ENCODE assay signal across 15 cellular contexts in genomic region chr10:79433324-79434222, GRCh38. TPM values are rescaled to one million over a fixed set of nuclear protein-coding genes. Genes with fewer than 3 reads are reported as not detected.
A peak's percentile ranks its signal among the peaks of the same experiment; 100 is the strongest.
DNase-seq lines count a peak whose midpoint lies in the region; ATAC-seq and TF ChIP-seq lines count a peak whose summit lies in the region.
"Had no signal": no experiment of that assay in that cellular context is flagged by ENCODE, and none has a peak within 500 bp of the region (broad histone marks: within the 10 kb centered on the region; RNA-seq: fewer than 3 reads in every experiment).

No MANE protein-coding gene starts in this region.

- H3K4me3 ChIP-seq in RWPE2 (ENCODE audit: severe bottlenecking) (no peak overlapping the region), dorsolateral prefrontal cortex (no peak overlapping the region), OCI-LY7 (ENCODE audit: low read depth, low read length, poor library complexity, severe bottlenecking) (no peak overlapping the region)
- H3K4me3 ChIP-seq in naive thymus-derived CD4-positive, alpha-beta T cell (ENCODE audit: low read length), result no peak overlapping the region

- no peaks in the 10 kb centered on the region for H3K79me2 ChIP-seq in OCI-LY7 (ENCODE audit: insufficient read depth, low read depth, low read length)

- H3K27ac Mint-ChIP-seq in mesothelial cell of epicardium, result peak overlapping the region; percentile 43
- no peak overlapping the region for H3K27ac Mint-ChIP-seq in naive thymus-derived CD4-positive, alpha-beta T cell
- H3K27ac Mint-ChIP-seq in T-helper 17 cell, result no peak overlapping the region
- H3K27ac Mint-ChIP-seq: activated naive CD8-positive, alpha-beta T cell treated with anti-CD3 and anti-CD28 coated beads, Interleukin-2, amount 10 ng/mL, durations not matched to agents 7 days and 5 days had no signal

- H3K9me3 ChIP-seq in RWPE2 (ENCODE audit: severe bottlenecking) (no peaks in the 10 kb centered on the region), OCI-LY7 (ENCODE audit: low read length) (no peaks in the 10 kb centered on the region), T-helper 17 cell (ENCODE audit: control insufficient read depth, low read length, poor library complexity, severe bottlenecking) (no peaks in the 10 kb centered on the region)
- H3K9me3 ChIP-seq in naive thymus-derived CD4-positive, alpha-beta T cell (ENCODE audit: control insufficient read depth in 2 of 3, low read length in 3 of 3), result no peaks in the 10 kb centered on the region

- H3K36me3 ChIP-seq in RWPE2 (ENCODE audit: low read depth) (no peaks in the 10 kb centered on the region), OCI-LY7 (ENCODE audit: insufficient read depth, low read length) (no peaks in the 10 kb centered on the region)
- no peaks in the 10 kb centered on the region for H3K36me3 ChIP-seq in naive thymus-derived CD4-positive, alpha-beta T cell (ENCODE audit: control insufficient read depth in 2 of 3, insufficient read depth in 3 of 3, low read length in 3 of 3)

- intact Hi-C loops in dorsolateral prefrontal cortex (cut with DNase I) (no loop called here), OCI-LY7 (cut with micrococcal nuclease; ENCODE audit: unreplicated experiment) (no loop called here)
- intact Hi-C loops in naive thymus-derived CD4-positive, alpha-beta T cell (cut with micrococcal nuclease), result no loop called here

- H3K4me1 Mint-ChIP-seq in mesothelial cell of epicardium (peaks cover 41% of the 10 kb centered on the region), T-helper 17 cell (peaks cover 9% of the 10 kb centered on the region)
- peaks cover 0 to 10% (median 0%) of the 10 kb centered on the region in 7 donors for H3K4me1 Mint-ChIP-seq in naive thymus-derived CD4-positive, alpha-beta T cell

- POLR2A ChIA-PET in naive thymus-derived CD4-positive, alpha-beta T cell (lab: Charles Lee), result no interaction called here
- POLR2A ChIA-PET in OCI-LY7 (lab: Charles Lee), result no interaction called here

- H3K27me3 ChIP-seq in RWPE2 (ENCODE audit: insufficient read depth, poor library complexity, severe bottlenecking), result no peaks in the 10 kb centered on the region
- peaks cover 0 to 5% (median 0%) of the 10 kb centered on the region in 45 donors for H3K27me3 ChIP-seq in dorsolateral prefrontal cortex
- H3K27me3 ChIP-seq in naive thymus-derived CD4-positive, alpha-beta T cell (ENCODE audit: control insufficient read depth in 2 of 2, insufficient read depth in 2 of 2, low read length in 2 of 2), result no peaks in the 10 kb centered on the region

- H4K20me1 ChIP-seq in OCI-LY7 (ENCODE audit: insufficient read depth, low read length), result no peaks in the 10 kb centered on the region

- BruUV-seq in OCI-LY7 (replicated peaks; lab: Mats Ljungman, UMichigan), result no TSS peak

- H2AFZ ChIP-seq in OCI-LY7 (ENCODE audit: low read length), result no peak overlapping the region

- peaks cover 6% of the 10 kb centered on the region for H3K36me3 Mint-ChIP-seq in mesothelial cell of epicardium
- H3K36me3 Mint-ChIP-seq in naive thymus-derived CD4-positive, alpha-beta T cell, result no peaks in the 10 kb centered on the region
- H3K36me3 Mint-ChIP-seq in T-helper 17 cell (ENCODE audit: low read depth), result no peaks in the 10 kb centered on the region
- H3K36me3 Mint-ChIP-seq: activated naive CD8-positive, alpha-beta T cell treated with anti-CD3 and anti-CD28 coated beads, Interleukin-2, amount 10 ng/mL, durations not matched to agents 7 days and 5 days had no signal

- no peak overlapping the region for H3K27ac ChIP-seq in RWPE2 (ENCODE audit: poor library complexity, severe bottlenecking)
- peak overlapping the region in 57 of 59 donors; percentile 3 to 99 (median 90) for H3K27ac ChIP-seq in dorsolateral prefrontal cortex
- H3K27ac ChIP-seq in temporal lobe (ENCODE audit: low read depth, low read length), result peak overlapping the region; percentile 54
- H3K27ac ChIP-seq in naive thymus-derived CD4-positive, alpha-beta T cell (ENCODE audit: low read depth, low read length), result no peak overlapping the region
- no peak overlapping the region for H3K27ac ChIP-seq in OCI-LY7 (ENCODE audit: low read depth, low read length, poor library complexity, severe bottlenecking)
- H3K27ac ChIP-seq: RWPE1 had no signal

- TF ChIP-seq CTCF in RWPE2 (IDR thresholded peaks at IDR 0.05; ENCODE audit: poor library complexity, severe bottlenecking) (no peak), dorsolateral prefrontal cortex (IDR thresholded peaks at IDR 0.05 in 54 of 56, conservative IDR thresholded peaks at IDR 0.05 in 2 of 56; ENCODE audit: low read depth in 1 of 56, partially characterized antibody in 56 of 56) (no peak), mesothelial cell of epicardium (IDR thresholded peaks at IDR 0.05; ENCODE audit: unreplicated experiment) (no peak), OCI-LY7 (conservative IDR thresholded peaks at IDR 0.05; ENCODE audit: low read length) (no peak)

- H3K27me3 Mint-ChIP-seq in mesothelial cell of epicardium (ENCODE audit: low read depth) (no peaks in the 10 kb centered on the region), T-helper 17 cell (peaks cover 6% of the 10 kb centered on the region)
- H3K27me3 Mint-ChIP-seq in naive thymus-derived CD4-positive, alpha-beta T cell, result peaks cover 0 to 12% (median 0%) of the 10 kb centered on the region in 5 donors

- no peak for ATAC-seq in RWPE2 (ENCODE audit: low read depth)
- no peak for ATAC-seq in naive thymus-derived CD4-positive, alpha-beta T cell
- no peak for ATAC-seq in T-helper 17 cell
- ATAC-seq: left lobe of liver had no signal

- H3K4me3 Mint-ChIP-seq in mesothelial cell of epicardium (no peak overlapping the region), T-helper 17 cell (no peak overlapping the region)
- H3K4me3 Mint-ChIP-seq in naive thymus-derived CD4-positive, alpha-beta T cell, result no peak overlapping the region
- H3K4me3 Mint-ChIP-seq: activated naive CD8-positive, alpha-beta T cell treated with anti-CD3 and anti-CD28 coated beads, Interleukin-2, amount 10 ng/mL, durations not matched to agents 7 days and 5 days had no signal

- no peaks in the 10 kb centered on the region for H3K9me3 Mint-ChIP-seq in mesothelial cell of epicardium
- H3K9me3 Mint-ChIP-seq in naive thymus-derived CD4-positive, alpha-beta T cell, result no peaks in the 10 kb centered on the region
- H3K9me3 Mint-ChIP-seq: activated naive CD8-positive, alpha-beta T cell treated with anti-CD3 and anti-CD28 coated beads, Interleukin-2, amount 10 ng/mL, durations not matched to agents 7 days and 5 days had no signal

- H3K9me2 ChIP-seq in OCI-LY7 (ENCODE audit: insufficient read depth, low read length), result no peaks in the 10 kb centered on the region

- H3K4me1 ChIP-seq in RWPE2 (ENCODE audit: insufficient read depth, poor library complexity, severe bottlenecking) (peaks cover 11% of the 10 kb centered on the region), OCI-LY7 (ENCODE audit: insufficient read depth, low read length, poor library complexity, severe bottlenecking) (no peaks in the 10 kb centered on the region)
- H3K4me1 ChIP-seq in naive thymus-derived CD4-positive, alpha-beta T cell (ENCODE audit: control insufficient read depth in 2 of 2, insufficient read depth in 2 of 2, low read length in 2 of 2), result no peaks in the 10 kb centered on the region

- DNase-seq in RWPE2 (ENCODE audit: low spot score) (peak; percentile 44), dorsolateral prefrontal cortex (peak in 3 of 10 donors; percentile 23 to 40 (median 27)), mesothelial cell of epicardium (ENCODE audit: low spot score in 2 of 2, unreplicated experiment in 2 of 2) (no peak), OCI-LY7 (ENCODE audit: low spot score) (no peak), T-helper 17 cell (no peak)
- DNase-seq in naive thymus-derived CD4-positive, alpha-beta T cell, result no peak
- DNase-seq in stimulated activated naive CD4-positive, alpha-beta T cell (lab: John Stamatoyannopoulos, UW), result no peak
- DNase-seq: activated naive CD8-positive, alpha-beta T cell treated with anti-CD3 and anti-CD28 coated beads, Interleukin-2, amount 10 ng/mL, durations not matched to agents 7 days and 5 days; effector memory CD4-positive, alpha-beta T cell; nucleus accumbens; stimulated activated CD4-positive, alpha-beta T cell treated with anti-CD3 and anti-CD28 coated beads, Interleukin-2, amount 100 ng/mL, for 48 hours; T1000 had no signal

- CTCF ChIA-PET in naive thymus-derived CD4-positive, alpha-beta T cell (lab: Charles Lee), result no interaction called here
- CTCF ChIA-PET in OCI-LY7 (lab: Charles Lee; ENCODE audit: unreplicated experiment), result no interaction called here

- no peak overlapping the region for H3K4me2 ChIP-seq in OCI-LY7 (ENCODE audit: low read length)

RNA-seq across cellular contexts. Expression of gene ZCCHC24, which starts 11.9 kb away (rescaled TPM):
- total RNA-seq in dorsolateral prefrontal cortex (100 to 1,000 TPM in 56 of 120 experiments, 10 to 100 TPM in 64; 46.7 to 245 (median 97.2) TPM), mesothelial cell of epicardium (31.8 to 34.0 TPM (median 33.2 TPM) in 3 replicates), temporal lobe (5.7 TPM), OCI-LY7 (2022) (2.2 and 3.7 TPM in 2 replicates), T-helper 17 cell (1 to 10 TPM; 1.1 to 1.3 TPM)
- total RNA-seq in naive thymus-derived CD4-positive, alpha-beta T cell, result 1 to 10 TPM in 2 of 5 experiments, under 1 TPM in 3; 0.58 to 2.0 (median 0.76) TPM
- polyA plus RNA-seq in naive thymus-derived CD4-positive, alpha-beta T cell, result under 1 TPM; 0.30 to 0.54 TPM
- total RNA-seq in OCI-LY7 (2014; rRNA removed; shearing (Covaris generic)), result 0.95 and 0.98 TPM in 2 replicates

Comparison
In these comparisons a context has a peak if more than half of its experiments do, and no peak if none do; other contexts are left out.
1. H3K27ac ChIP-seq: peak in dorsolateral prefrontal cortex (57 of 59) and temporal lobe (single experiment); none in RWPE2 (single experiment), naive thymus-derived CD4-positive, alpha-beta T cell (single experiment) and OCI-LY7 (single experiment).